In the genomic region with DNA sequence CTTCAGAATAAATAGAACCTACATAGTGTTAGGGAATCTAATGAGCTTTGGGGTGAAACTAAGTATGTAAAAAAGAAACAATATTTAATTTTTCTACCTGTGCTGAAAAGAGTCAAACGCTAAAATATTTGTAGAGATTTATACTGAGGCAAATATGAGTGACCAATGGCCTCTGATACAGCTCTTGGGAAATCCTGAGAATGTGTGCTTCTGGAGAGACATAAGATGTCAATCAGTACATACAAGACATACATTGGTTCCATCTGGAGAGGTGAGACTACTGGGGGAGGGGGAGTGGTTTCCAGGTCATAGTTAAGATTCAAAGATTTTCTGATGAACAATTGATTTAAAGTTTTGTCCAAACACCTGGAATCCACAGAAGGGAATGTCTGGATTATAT, we compare ENCODE assay signal across 10 cellular contexts. TPM values are rescaled to one million over a fixed set of nuclear protein-coding genes. Genes with fewer than 3 reads are reported as not detected.
A peak's percentile ranks its signal among the peaks of the same experiment; 100 is the strongest.
DNase-seq lines count a peak whose midpoint lies in the region; ATAC-seq, FAIRE-seq and TF ChIP-seq lines count a peak whose summit lies in the region.
"Had no signal": no experiment of that assay in that cellular context is flagged by ENCODE, and none has a peak within 500 bp of the region (broad histone marks: within the 10 kb centered on the region; RNA-seq: fewer than 3 reads in every experiment).

No MANE protein-coding gene starts in this region.

- H3K4me1 ChIP-seq in ascending aorta (no peaks in the 10 kb centered on the region), lung (ENCODE audit: control insufficient read depth in 2 of 2, insufficient read depth in 2 of 2, low read length in 2 of 2) (peaks cover 0 to 3% of the 10 kb centered on the region in 2 donors), thymus (ENCODE audit: control insufficient read depth, insufficient read depth, low read length) (no peaks in the 10 kb centered on the region)

- FAIRE-seq in GM12891 (lab: Jason Lieb, UNC), result no peak

- H3K9me3 Mint-ChIP-seq in activated T-cell treated with anti-CD3 and anti-CD28 coated beads, Interleukin-2, amount 50 U/mL, for 4 hours, result no peaks in the 10 kb centered on the region

- intact Hi-C loops in ascending aorta (cut with DNase I), result no loop called here

- WGBS in lung, 2 donors, result 46 to 61% methylated on average over 1 of the region's 1 CpG
- 73% methylated on average over 1 of the region's 1 CpG for WGBS in thymus

- in situ Hi-C loops in brain microvascular endothelial cell (cut with HindIII; ENCODE audit: low pct_ligation_motif_present, low sequenced_read_pairs), result no loop called here

- ATAC-seq in activated T-cell treated with anti-CD3 and anti-CD28 coated beads, Interleukin-2, amount 50 U/mL, for 4 hours, result no peak
- ATAC-seq in lung (ENCODE audit: insufficient read depth, low FRiP score), result no peak
- ATAC-seq in GM21723 (IDR thresholded peaks at IDR 0.05; ENCODE audit: unreplicated experiment), result no peak

- TF ChIP-seq POLR2A in GM12891 (IDR thresholded peaks at IDR 0.05; ENCODE audit: low read depth, low read length), result no peak

- DNase-seq in activated T-cell treated with anti-CD3 and anti-CD28 coated beads, Interleukin-2, amount 50 U/mL, for 4 hours, result no peak
- DNase-seq in activated T-cell treated with anti-CD3 and anti-CD28 coated beads, Interleukin-2, amount 50 U/mL, for 1 hour, result no peak
- no peak for DNase-seq in ascending aorta (ENCODE audit: low spot score in 2 of 2)
- DNase-seq in lung (ENCODE audit: low spot score), result no peak
- no peak for DNase-seq in GM12891 (ENCODE audit: insufficient read length, low spot score)
- no peak for DNase-seq in brain microvascular endothelial cell

- peaks cover 21% of the 10 kb centered on the region for H3K27me3 Mint-ChIP-seq in activated T-cell treated with anti-CD3 and anti-CD28 coated beads, Interleukin-2, amount 50 U/mL, for 4 hours (ENCODE audit: low read depth)

- no peaks in the 10 kb centered on the region for H3K27me3 ChIP-seq in ascending aorta
- no peaks in the 10 kb centered on the region for H3K27me3 ChIP-seq in lung (ENCODE audit: control insufficient read depth, insufficient read depth)
- H3K27me3 ChIP-seq in thymus (ENCODE audit: control insufficient read depth, insufficient read depth), result peaks cover 2% of the 10 kb centered on the region
- H3K27me3 ChIP-seq in brain microvascular endothelial cell (replicated peaks), result no peaks in the 10 kb centered on the region

- H3K4me3 Mint-ChIP-seq in activated T-cell treated with anti-CD3 and anti-CD28 coated beads, Interleukin-2, amount 50 U/mL, for 4 hours, result peak overlapping the region; percentile 82

- H3K9me3 ChIP-seq in ascending aorta (no peaks in the 10 kb centered on the region), lung (ENCODE audit: control insufficient read depth in 2 of 2, insufficient read depth in 1 of 2, low read length in 1 of 2) (no peaks in the 10 kb centered on the region), thymus (ENCODE audit: control insufficient read depth) (no peaks in the 10 kb centered on the region)

- H3K4me1 Mint-ChIP-seq in activated T-cell treated with anti-CD3 and anti-CD28 coated beads, Interleukin-2, amount 50 U/mL, for 4 hours (ENCODE audit: low read depth), result peaks cover 11% of the 10 kb centered on the region

- H3K4me3 ChIP-seq in ascending aorta, result peak overlapping the region; percentile 77 to 86
- peak overlapping the region; percentile 36 for H3K4me3 ChIP-seq in lung
- peak overlapping the region; percentile 63 for H3K4me3 ChIP-seq in thymus (ENCODE audit: low read length)
- no peak overlapping the region for H3K4me3 ChIP-seq in brain microvascular endothelial cell (ENCODE audit: low read depth, low read length)

- H3K27ac ChIP-seq in ascending aorta, result no peak overlapping the region
- H3K27ac ChIP-seq in lung (ENCODE audit: low read depth in 1 of 2, low read length in 1 of 2), result no peak overlapping the region
- H3K27ac ChIP-seq in thymus (ENCODE audit: low read depth), result no peak overlapping the region
- no peak overlapping the region for H3K27ac ChIP-seq in brain microvascular endothelial cell

- TF ChIP-seq CTCF in ascending aorta (IDR thresholded peaks at IDR 0.05), result no peak
- TF ChIP-seq CTCF in lung (IDR thresholded peaks at IDR 0.05; ENCODE audit: control extremely low read depth, extremely low read depth), result no peak
- no peak for TF ChIP-seq CTCF in brain microvascular endothelial cell (IDR thresholded peaks at IDR 0.05; ENCODE audit: low read depth, low read length, missing control alignments)

- H3K36me3 ChIP-seq in ascending aorta, result no peaks in the 10 kb centered on the region
- no peaks in the 10 kb centered on the region for H3K36me3 ChIP-seq in lung (ENCODE audit: control insufficient read depth in 2 of 2, insufficient read depth in 2 of 2, low read length in 2 of 2)
- no peaks in the 10 kb centered on the region for H3K36me3 ChIP-seq in thymus (ENCODE audit: control insufficient read depth, insufficient read depth)
- no peaks in the 10 kb centered on the region for H3K36me3 ChIP-seq in brain microvascular endothelial cell (replicated peaks)

- H3K36me3 Mint-ChIP-seq in activated T-cell treated with anti-CD3 and anti-CD28 coated beads, Interleukin-2, amount 50 U/mL, for 4 hours (ENCODE audit: insufficient read depth), result no peaks in the 10 kb centered on the region

TF ChIP-seq in GM12891, 5 proteins besides CTCF, POLR2A, EP300 and RAD21:
- no peak for TF ChIP-seq TAF1 (IDR thresholded peaks at IDR 0.05; ENCODE audit: low read depth, low read length)
- no peak for TF ChIP-seq POLR2AphosphoS5 (IDR thresholded peaks at IDR 0.05; ENCODE audit: low read depth, low read length)
- TF ChIP-seq SPI1 (IDR thresholded peaks at IDR 0.05; ENCODE audit: low read depth, low read length), result no peak
- no peak for TF ChIP-seq PAX5 (IDR thresholded peaks at IDR 0.05; ENCODE audit: insufficient read depth, low read length, severe bottlenecking)
- TF ChIP-seq POU2F2 (IDR thresholded peaks at IDR 0.05; ENCODE audit: low read depth, low read length), result no peak

RNA-seq across cellular contexts. Expression of a gene that starts 1.0 kb away (rescaled TPM):
- 1 to 10 TPM; 3.1 to 4.5 (median 4.2) TPM for total RNA-seq in activated T-cell treated with anti-CD3 and anti-CD28 coated beads, Interleukin-2, amount 50 U/mL, for 4 hours
- total RNA-seq in ascending aorta (69.8 TPM), lung (10 to 100 TPM in 1 of 2 donors, 1 to 10 TPM in 1; 6.3 to 36.1 TPM)
- polyA plus RNA-seq in lung (10 to 100 TPM; 21.9 to 34.5 TPM), thymus (6.0 TPM)
- 2.3 TPM for polyA plus RNA-seq in GM12891 (2012; ENCODE audit: low read depth, missing spikeins)

RNA-seq across cellular contexts. Expression of a gene that starts 39.3 kb away (rescaled TPM):
- not detected for total RNA-seq in activated T-cell treated with anti-CD3 and anti-CD28 coated beads, Interleukin-2, amount 50 U/mL, for 4 hours
- total RNA-seq in ascending aorta (not detected), lung (not detected)
- polyA plus RNA-seq in lung (not detected), thymus (7.5 TPM)
- polyA plus RNA-seq in GM12891 (2012; ENCODE audit: low read depth, missing spikeins), result not detected
- total RNA-seq: glomerular endothelial cell; T-helper 2 cell treated with Interferon-gamma antibody and Interleukin-4, amounts not matched to agents 100 ng/mL and 5 ng/mL, for 36 hours had no signal
